Comparison of ENCODE assay signal across 8 cellular contexts in genomic region chr1:235417101-235417697, GRCh38. TPM values are rescaled to one million over a fixed set of nuclear protein-coding genes. Genes with fewer than 3 reads are reported as not detected.
A peak's percentile ranks its signal among the peaks of the same experiment; 100 is the strongest.
DNase-seq lines count a peak whose midpoint lies in the region; ATAC-seq and TF ChIP-seq lines count a peak whose summit lies in the region.

No MANE protein-coding gene starts in this region.

- no peaks in the 10 kb centered on the region for H3K9me3 ChIP-seq in thyroid gland

- 28 to 30% methylated on average over 7 of the region's 7 CpGs for WGBS in thyroid gland, 2 donors

- intact Hi-C loops in thyroid gland (cut with DNase I), result loop anchor here (5.0 kb wide), 2 partner anchors 90 to 165 kb away; partner anchors contain the start of genes ARID4B and GGPS1

- DNase-seq in DMS79 (lab: John Stamatoyannopoulos, UW), result peak; percentile 9
- DNase-seq in HPDE6-E6E7 (ENCODE audit: extremely low spot score), result peak; percentile 65
- DNase-seq in RPMI7951 (ENCODE audit: low read depth), result peak; percentile 64
- peak; percentile 17 to 19 for DNase-seq in activated T-helper 1 cell treated with anti-CD3 and anti-CD28 coated beads, Interleukin-2, amount 50 U/mL, for 16 hours (ENCODE audit: low read depth in 1 of 2, low spot score in 1 of 2)
- DNase-seq in fibroblast of the conjunctiva (ENCODE audit: low read depth), result peak; percentile 70
- DNase-seq in non-pigmented ciliary epithelial cell (ENCODE audit: low read depth), result peak; percentile 60
- DNase-seq in thyroid gland, result peak; percentile 68 to 70

- H3K4me3 ChIP-seq in thyroid gland (replicated peaks in 1 of 3), result no peak overlapping the region

- ATAC-seq in HG03097 (IDR thresholded peaks at IDR 0.05; ENCODE audit: low FRiP score, unreplicated experiment), result no peak

- peak; percentile 47 to 93 (median 86) for TF ChIP-seq CTCF in thyroid gland (IDR thresholded peaks at IDR 0.05)

- H3K4me1 ChIP-seq in thyroid gland, result peaks cover 12 to 24% of the 10 kb centered on the region in 2 donors

- TF ChIP-seq POLR2A in thyroid gland (IDR thresholded peaks at IDR 0.05), result no peak

- H3K27me3 ChIP-seq in thyroid gland, result no peaks in the 10 kb centered on the region

- H3K27ac ChIP-seq in thyroid gland, result no peak overlapping the region

- no peaks in the 10 kb centered on the region for H3K36me3 ChIP-seq in thyroid gland

RNA-seq across cellular contexts. Expression of gene TBCE, which starts 50.0 kb away (rescaled TPM):
- 18.1 and 20.3 TPM in 2 replicates for total RNA-seq in RPMI7951 (2014; rRNA removed; shearing (Covaris generic))
- 10 to 100 TPM; 38.0 to 50.3 (median 44.8) TPM for total RNA-seq in thyroid gland

Comparison
In these comparisons a context has a peak if more than half of its experiments do, and no peak if none do; other contexts are left out.
1. DNase-seq: peak in every context shown above with its lines; median percentile 70 in fibroblast of the conjunctiva; 69 in thyroid gland; 65 in HPDE6-E6E7; 64 in RPMI7951; 60 in non-pigmented ciliary epithelial cell; 18 in activated T-helper 1 cell treated with anti-CD3 and anti-CD28 coated beads, Interleukin-2, amount 50 U/mL, for 16 hours; 9 in DMS79.